ENCODE assay signal across 28 cellular contexts in genomic region chr1:2502661-2503553, GRCh38. TPM values are rescaled to one million over a fixed set of nuclear protein-coding genes. Genes with fewer than 3 reads are reported as not detected.
"Had no signal": no experiment of that assay in that cellular context is flagged by ENCODE, and none has a peak within 500 bp of the region (broad histone marks: within the 10 kb centered on the region; RNA-seq: fewer than 3 reads in every experiment).

No MANE protein-coding gene starts in this region.

- ATAC-seq: activated naive CD8-positive, alpha-beta T cell treated with anti-CD3 and anti-CD28 coated beads, Interleukin-2, amount 50 U/mL, for 24 hours; activated T-cell treated with anti-CD3 and anti-CD28 coated beads, Interleukin-2, amount 50 U/mL, for 72 hours; body of pancreas; PC-3; T-cell had no signal

- H3K4me3 ChIP-seq: ascending aorta, body of pancreas had no signal

- H3K27ac ChIP-seq: ascending aorta, body of pancreas had no signal

- H3K27ac Mint-ChIP-seq: activated B cell treated with CpG ODN at 0.5 μM for 24 hours; activated CD4-positive, alpha-beta memory T cell treated with anti-CD3 and anti-CD28 coated beads, Interleukin-2, amount 10 ng/mL, durations not matched to agents 7 days and 5 days; activated naive CD8-positive, alpha-beta T cell treated with anti-CD3 and anti-CD28 coated beads, Interleukin-2, amount 50 U/mL, for 24 hours; activated T-cell treated with anti-CD3 and anti-CD28 coated beads, Interleukin-2, amount 50 U/mL, for 72 hours; activated T-helper 2 cell treated with anti-CD3 and anti-CD28 coated beads, Interferon-gamma antibody, Interleukin-2, Interleukin-4, amounts not matched to agents 10 μg/mL and 5 μg/mL and 100 μg/mL, durations not matched to agents 14 hours and 24 hours and 36 hours had no signal

- H3K9me3 ChIP-seq: ascending aorta, body of pancreas had no signal

- FAIRE-seq: bronchial epithelial cell, RCC 7860, TTC549 had no signal

- H3K36me3 Mint-ChIP-seq: T-cell had no signal

- H3K4me3 Mint-ChIP-seq: activated B cell treated with CpG ODN at 0.5 μM for 24 hours; activated CD4-positive, alpha-beta memory T cell treated with anti-CD3 and anti-CD28 coated beads, Interleukin-2, amount 10 ng/mL, durations not matched to agents 7 days and 5 days; activated naive CD8-positive, alpha-beta T cell treated with anti-CD3 and anti-CD28 coated beads, Interleukin-2, amount 50 U/mL, for 24 hours; activated T-cell treated with anti-CD3 and anti-CD28 coated beads, Interleukin-2, amount 50 U/mL, for 72 hours; T-cell had no signal

- DNase-seq: activated B cell treated with CpG ODN at 0.5 μM for 24 hours; activated CD4-positive, alpha-beta memory T cell treated with anti-CD3 and anti-CD28 coated beads, Interleukin-2, amount 10 ng/mL, durations not matched to agents 7 days and 5 days; activated CD4-positive, alpha-beta T cell treated with anti-CD3 and anti-CD28 coated beads, Interleukin-2, amount 50 U/mL, for 1 hour; activated gamma-delta T cell treated with Interleukin-2 at 50 U/mL for 16 hours; activated naive CD4-positive, alpha-beta T cell treated with anti-CD3 and anti-CD28 coated beads, Interleukin-2, amount 50 U/mL, for 16 hours; activated naive CD8-positive, alpha-beta T cell treated with anti-CD3 and anti-CD28 coated beads, Interleukin-2, amount 50 U/mL, for 24 hours; activated T-cell treated with anti-CD3 and anti-CD28 coated beads, Interleukin-2, amount 50 U/mL, for 72 hours; amniotic stem cell; body of pancreas; central memory CD4-positive, alpha-beta T cell; MM.1S; NCI-H1105; NCI-H1436; NCI-H1694 treated with DMSO at 0.1 percent for 48 hours; NCI-H2029 treated with DMSO at 0.1 percent for 48 hours; NCI-H446; NCI-H524; PC-3; SHP77 treated with DMSO at 0.1 percent for 48 hours; T-cell; T-helper 2 cell; T1000 had no signal

- H3K9me3 Mint-ChIP-seq: activated B cell treated with CpG ODN at 0.5 μM for 24 hours; activated CD4-positive, alpha-beta memory T cell treated with anti-CD3 and anti-CD28 coated beads, Interleukin-2, amount 10 ng/mL, durations not matched to agents 7 days and 5 days; activated naive CD8-positive, alpha-beta T cell treated with anti-CD3 and anti-CD28 coated beads, Interleukin-2, amount 50 U/mL, for 24 hours; activated T-cell treated with anti-CD3 and anti-CD28 coated beads, Interleukin-2, amount 50 U/mL, for 72 hours; activated T-helper 2 cell treated with anti-CD3 and anti-CD28 coated beads, Interferon-gamma antibody, Interleukin-2, Interleukin-4, amounts not matched to agents 10 μg/mL and 5 μg/mL and 100 μg/mL, durations not matched to agents 14 hours and 24 hours and 36 hours; T-cell had no signal

- H3K4me1 ChIP-seq: ascending aorta, body of pancreas had no signal

- H3K27me3 Mint-ChIP-seq: activated B cell treated with CpG ODN at 0.5 μM for 24 hours; activated CD4-positive, alpha-beta memory T cell treated with anti-CD3 and anti-CD28 coated beads, Interleukin-2, amount 10 ng/mL, durations not matched to agents 7 days and 5 days; activated naive CD8-positive, alpha-beta T cell treated with anti-CD3 and anti-CD28 coated beads, Interleukin-2, amount 50 U/mL, for 24 hours; T-cell had no signal

RNA-seq across cellular contexts. Expression of gene PLCH2, which starts 26.8 kb away (rescaled TPM):
- total RNA-seq: ascending aorta had no signal

RNA-seq across cellular contexts. Expression of gene HES5, which starts 27.2 kb away (rescaled TPM):
- total RNA-seq: activated B cell treated with CpG ODN at 0.5 μM for 24 hours; activated CD4-positive, alpha-beta memory T cell treated with anti-CD3 and anti-CD28 coated beads, Interleukin-2, amount 10 ng/mL, durations not matched to agents 7 days and 5 days; activated T-helper 2 cell treated with anti-CD3 and anti-CD28 coated beads, Interferon-gamma antibody, Interleukin-2, Interleukin-4, amounts not matched to agents 10 μg/mL and 5 μg/mL and 100 μg/mL, durations not matched to agents 14 hours and 24 hours and 36 hours; ascending aorta; body of pancreas; chondrocyte; T-cell had no signal
